8 cellular contexts compared by ENCODE assay signal in the genomic region with DNA sequence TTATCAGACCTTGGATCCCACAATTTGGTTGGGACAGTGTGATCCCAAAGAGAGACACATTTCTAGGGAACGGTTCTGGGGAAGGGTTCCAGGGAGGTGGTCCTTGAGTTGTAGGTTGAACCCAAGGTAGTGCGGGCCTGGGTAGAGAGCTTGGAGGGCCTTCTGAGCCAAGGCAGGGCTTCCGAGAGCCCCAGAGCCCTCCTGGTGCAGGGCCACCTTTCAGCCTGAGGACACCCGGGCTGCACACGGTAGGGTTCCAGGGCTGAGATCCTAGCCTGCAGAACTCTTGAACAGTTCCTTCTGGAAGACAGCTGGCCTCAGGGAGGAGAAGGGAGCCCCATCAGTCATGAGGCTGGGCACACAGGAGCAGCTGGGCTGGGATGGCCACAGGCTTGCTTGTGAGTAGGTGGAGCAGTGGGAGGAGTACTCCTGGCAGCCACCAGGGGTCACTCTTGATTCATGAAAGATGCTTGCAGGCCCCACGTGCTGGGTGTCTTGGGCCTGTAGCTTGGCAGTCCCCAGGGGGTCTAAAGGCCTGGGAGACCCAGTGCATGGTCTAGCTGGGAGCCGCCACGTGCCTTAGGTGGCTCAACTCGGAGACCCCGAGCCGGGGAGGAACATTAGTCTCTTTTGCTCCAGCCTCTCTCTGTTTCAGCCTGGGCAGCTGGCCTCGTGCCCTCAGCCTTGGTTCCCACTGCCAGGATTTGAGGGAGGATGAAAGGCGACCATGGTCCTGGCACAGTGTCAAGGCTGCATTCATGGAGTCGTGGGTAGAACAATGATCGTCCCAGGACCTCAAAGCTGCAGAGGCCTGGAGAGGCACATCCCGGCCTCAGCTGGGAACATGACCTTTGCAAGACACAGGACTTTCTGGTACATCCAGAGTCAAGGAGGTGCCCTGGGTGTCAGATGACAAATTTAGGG.
A peak's percentile ranks its signal among the peaks of the same experiment; 100 is the strongest.
DNase-seq lines count a peak whose midpoint lies in the region; ATAC-seq, FAIRE-seq and TF ChIP-seq lines count a peak whose summit lies in the region.

No MANE protein-coding gene starts in this region.

- H2AFZ ChIP-seq in mesenchymal stem cell (ENCODE audit: low read depth, low read length) = no peak overlapping the region

- peaks cover 5% of the 10 kb centered on the region for H3K9me3 ChIP-seq in mesenchymal stem cell (ENCODE audit: control insufficient read depth, low read length)

- peak; percentile 61 for DNase-seq in GM19239 (ENCODE audit: insufficient read length, low spot score)
- peak; percentile 70 for DNase-seq in NCI-H524 treated with DMSO at 0.1 percent for 48 hours (lab: John Stamatoyannopoulos, UW)
- DNase-seq in activated CD4-positive, alpha-beta T cell treated with anti-CD3 and anti-CD28 coated beads, Interleukin-2, amount 50 U/mL, for 24 hours (ENCODE audit: low read depth in 1 of 2, low spot score in 1 of 2) = peak; percentile 3 to 57
- DNase-seq in effector CD8-positive, alpha-beta T cell (lab: John Stamatoyannopoulos, UW) = peak; percentile 20
- DNase-seq in mesenchymal stem cell = peak; percentile 53
- peak; percentile 12 to 31 for DNase-seq in stimulated activated CD8-positive, alpha-beta memory T cell treated with anti-CD3 and anti-CD28 coated beads, Interleukin-2, amount 100 ng/mL, for 1 hour (ENCODE audit: low read depth in 2 of 2)

- ATAC-seq in HG03439 (IDR thresholded peaks at IDR 0.05; ENCODE audit: unreplicated experiment) = peak; percentile 58

- H2BK12ac ChIP-seq in mesenchymal stem cell (ENCODE audit: low read length in 2 of 2) = no peak overlapping the region

- no peak overlapping the region for H2BK15ac ChIP-seq in mesenchymal stem cell (ENCODE audit: low read depth, poor library complexity, severe bottlenecking)

- no peak overlapping the region for H2AK5ac ChIP-seq in mesenchymal stem cell (ENCODE audit: low read length, severe bottlenecking)

- H3K36me3 ChIP-seq in mesenchymal stem cell (ENCODE audit: control insufficient read depth in 1 of 2, insufficient read depth in 2 of 2, low read depth in 1 of 2, low read length in 2 of 2) = no peaks in the 10 kb centered on the region

- no peak overlapping the region for H3K9ac ChIP-seq in mesenchymal stem cell (ENCODE audit: low read length)

- H3K27me3 ChIP-seq in mesenchymal stem cell (ENCODE audit: control insufficient read depth in 1 of 2, insufficient read depth in 1 of 2, low read length in 2 of 2) = peaks cover 0 to 17% of the 10 kb centered on the region in 2 experiments

- no peak overlapping the region for H3K4ac ChIP-seq in mesenchymal stem cell (ENCODE audit: low read depth in 1 of 2, low read length in 2 of 2)

- no peak overlapping the region for H3K4me2 ChIP-seq in mesenchymal stem cell (ENCODE audit: low read length, poor library complexity, severe bottlenecking)

- H3K18ac ChIP-seq in mesenchymal stem cell (ENCODE audit: low read depth in 1 of 2, low read length in 2 of 2) = no peak overlapping the region

- H3K14ac ChIP-seq in mesenchymal stem cell (ENCODE audit: low read length in 2 of 2) = no peak overlapping the region

- H2BK5ac ChIP-seq in mesenchymal stem cell (ENCODE audit: low read depth, low read length, poor library complexity, severe bottlenecking) = no peak overlapping the region

- no peak overlapping the region for H3K4me3 ChIP-seq in mesenchymal stem cell (ENCODE audit: insufficient read depth in 1 of 2, low read depth in 1 of 2, low read length in 2 of 2)

- no peaks in the 10 kb centered on the region for H3K79me1 ChIP-seq in mesenchymal stem cell (replicated peaks; ENCODE audit: low read length, poor library complexity, severe bottlenecking)

- peaks cover 4% of the 10 kb centered on the region for H3K4me1 ChIP-seq in mesenchymal stem cell (ENCODE audit: control insufficient read depth, insufficient read depth, low read depth, low read length)

- no peak overlapping the region for H4K8ac ChIP-seq in mesenchymal stem cell (ENCODE audit: low read length)

- H2BK120ac ChIP-seq in mesenchymal stem cell (ENCODE audit: low read depth, low read length) = no peak overlapping the region

- FAIRE-seq in GM19239 (lab: Jason Lieb, UNC) = no peak

- peak; percentile 90 for TF ChIP-seq CTCF in C4-2B (conservative IDR thresholded peaks at IDR 0.05)

- no peak overlapping the region for H4K91ac ChIP-seq in mesenchymal stem cell (ENCODE audit: low read length)

- no peak overlapping the region for H3K23ac ChIP-seq in mesenchymal stem cell (ENCODE audit: low read length in 2 of 2)

- H3K27ac ChIP-seq in C4-2B (no peak overlapping the region), mesenchymal stem cell (ENCODE audit: low read length, poor library complexity, severe bottlenecking) (no peak overlapping the region)

- 53% methylated on average over 15 of the region's 16 CpGs for WGBS in mesenchymal stem cell

Comparison
In these comparisons a context has a peak if more than half of its experiments do, and no peak if none do; other contexts are left out.
1. DNase-seq: peak in every context shown above with its lines; median percentile 70 in NCI-H524 treated with DMSO at 0.1 percent for 48 hours; 61 in GM19239; 53 in mesenchymal stem cell; 30 in activated CD4-positive, alpha-beta T cell treated with anti-CD3 and anti-CD28 coated beads, Interleukin-2, amount 50 U/mL, for 24 hours; 22 in stimulated activated CD8-positive, alpha-beta memory T cell treated with anti-CD3 and anti-CD28 coated beads, Interleukin-2, amount 100 ng/mL, for 1 hour; 20 in effector CD8-positive, alpha-beta T cell.